Comparison of ENCODE assay signal across 9 cellular contexts in the genomic region with DNA sequence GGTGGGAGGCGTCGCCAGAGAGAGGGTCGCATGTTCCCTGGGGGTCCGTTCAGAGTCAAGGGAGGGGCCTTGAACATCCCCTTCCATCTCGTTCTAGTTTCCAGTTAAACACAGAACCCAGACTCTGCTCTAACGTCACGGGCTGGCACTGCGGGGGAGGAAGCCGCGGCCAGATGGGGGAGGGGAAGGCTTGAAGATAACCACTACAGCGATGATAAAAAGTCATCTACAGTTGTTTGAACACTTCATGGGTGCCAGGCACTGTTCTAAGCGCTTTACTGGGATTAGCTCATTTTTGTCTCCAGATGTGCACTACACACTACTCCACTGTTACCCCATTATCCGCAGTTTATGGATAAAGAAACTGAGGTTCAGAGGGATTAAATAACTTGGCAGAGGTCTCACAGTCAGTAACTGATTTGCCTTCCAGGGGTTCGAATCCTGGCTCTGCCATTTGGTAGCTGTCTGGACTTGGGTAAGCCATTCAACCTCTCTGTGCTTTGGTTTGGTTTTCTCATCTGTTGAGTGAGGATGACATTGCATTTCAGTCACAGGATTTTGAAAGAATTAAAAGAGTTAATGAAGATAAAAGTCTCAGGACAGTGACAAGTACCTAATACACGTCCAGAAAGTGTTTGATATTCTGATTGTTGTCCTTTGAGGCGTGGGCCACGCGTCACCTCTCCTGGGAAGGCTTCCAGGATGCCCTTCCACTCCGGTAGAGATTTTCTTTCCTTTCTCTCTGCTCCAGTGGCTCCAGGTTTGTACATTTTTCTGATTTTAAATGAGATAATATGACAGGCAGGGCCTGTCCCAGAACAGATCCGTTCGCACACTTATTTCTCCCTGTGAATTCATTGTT. TPM values are rescaled to one million over a fixed set of nuclear protein-coding genes. Genes with fewer than 3 reads are reported as not detected.
A peak's percentile ranks its signal among the peaks of the same experiment; 100 is the strongest.
DNase-seq lines count a peak whose midpoint lies in the region; ATAC-seq, FAIRE-seq and TF ChIP-seq lines count a peak whose summit lies in the region.
"Had no signal": no experiment of that assay in that cellular context is flagged by ENCODE, and none has a peak within 500 bp of the region (broad histone marks: within the 10 kb centered on the region; RNA-seq: fewer than 3 reads in every experiment).

No MANE protein-coding gene starts in this region.

- no peak overlapping the region; the same call in 1 of the 2 replicates for H2AFZ ChIP-seq in K562 (ENCODE audit: low read depth, low read length)

- H3K79me2 ChIP-seq in K562 (ENCODE audit: control insufficient read depth, insufficient read depth, low read length), result no peaks in the 10 kb centered on the region

- no peaks in the 10 kb centered on the region for H3K9me1 ChIP-seq in K562 (ENCODE audit: control insufficient read depth, insufficient read depth, low read length)

- no TSS peak for BruUV-seq in K562 (replicated peaks; lab: Mats Ljungman, UMichigan)

- peaks cover 13% of the 10 kb centered on the region for H3K4me1 Mint-ChIP-seq in T-helper 2 cell treated with Interferon-gamma antibody and Interleukin-4, amounts not matched to agents 5 μg/mL and 100 μg/mL, for 36 hours (ENCODE audit: low read depth)
- peaks cover 11 to 20% (median 17%) of the 10 kb centered on the region in 4 donors for H3K4me1 Mint-ChIP-seq in naive thymus-derived CD8-positive, alpha-beta T cell

- peak overlapping the region; percentile 70 for H3K4me2 ChIP-seq in K562 (ENCODE audit: insufficient read depth, low read length)

- FAIRE-seq in HTR-8/SVneo (lab: Jason Lieb, UNC) (no peak), K562 (lab: Jason Lieb, UNC) (peak; percentile 40)

- TF ChIP-seq POLR2A in K562 (conservative IDR thresholded peaks at IDR 0.05) (no peak), vagina (IDR thresholded peaks at IDR 0.05) (no peak)

- no peak for TF ChIP-seq RAD21 in K562 (CRISPR knock-in tag; conservative IDR thresholded peaks at IDR 0.05 in 1 of 2, IDR thresholded peaks at IDR 0.05 in 1 of 2)

- H3K27ac Mint-ChIP-seq in T-helper 2 cell treated with Interferon-gamma antibody and Interleukin-4, amounts not matched to agents 5 μg/mL and 100 μg/mL, for 36 hours, result peak overlapping the region; percentile 58
- peak overlapping the region in 9 of 10 donors; percentile 25 to 94 (median 90) for H3K27ac Mint-ChIP-seq in naive thymus-derived CD8-positive, alpha-beta T cell

- CTCF ChIA-PET in K562 (lab: Yijun Ruan, JAX; ENCODE audit: low intra/inter-chr PET ratio), result interaction anchor here (0.7 to 1.0 kb wide), 2 partner anchors 17 to 82 kb away, joined by 3 to 4 read pairs; no protein-coding TSS in a partner anchor

- H3K9me3 Mint-ChIP-seq in T-helper 2 cell treated with Interferon-gamma antibody and Interleukin-4, amounts not matched to agents 5 μg/mL and 100 μg/mL, for 36 hours, result no peaks in the 10 kb centered on the region
- no peaks in the 10 kb centered on the region for H3K9me3 Mint-ChIP-seq in naive thymus-derived CD8-positive, alpha-beta T cell

- H3K9ac ChIP-seq in K562 (ENCODE audit: insufficient read depth in 1 of 2, low read depth in 2 of 2, low read length in 2 of 2), result peak overlapping the region in 1 of 2 experiments; percentile 66; a peak in 1 of 4 replicates

- H3K27me3 Mint-ChIP-seq in T-helper 2 cell treated with Interferon-gamma antibody and Interleukin-4, amounts not matched to agents 5 μg/mL and 100 μg/mL, for 36 hours (ENCODE audit: low read depth), result no peaks in the 10 kb centered on the region
- H3K27me3 Mint-ChIP-seq in naive thymus-derived CD8-positive, alpha-beta T cell, result peaks cover 0 to 9% (median 0%) of the 10 kb centered on the region in 5 donors

- H3K36me3 Mint-ChIP-seq in T-helper 2 cell treated with Interferon-gamma antibody and Interleukin-4, amounts not matched to agents 5 μg/mL and 100 μg/mL, for 36 hours (ENCODE audit: low read depth), result no peaks in the 10 kb centered on the region
- no peaks in the 10 kb centered on the region for H3K36me3 Mint-ChIP-seq in naive thymus-derived CD8-positive, alpha-beta T cell

- no peak for TF ChIP-seq EP300 in K562 (IDR thresholded peaks at IDR 0.05; ENCODE audit: low read length)

- H3K27ac ChIP-seq in K562 (ENCODE audit: extremely low read depth, low read depth, low read length), result no peak overlapping the region
- H3K27ac ChIP-seq in vagina, result peak overlapping the region; percentile 3

- peak; percentile 26; the same call in 2 of the 3 replicates for ATAC-seq in K562
- ATAC-seq in naive thymus-derived CD8-positive, alpha-beta T cell, result peak; percentile 68 to 81

- POLR2A ChIA-PET in K562 (lab: Yijun Ruan, JAX), result interaction anchor here (1.4 kb wide), 1 partner anchor 25 kb away, joined by 3 read pairs; no protein-coding TSS in a partner anchor
- POLR2A ChIA-PET in naive thymus-derived CD8-positive, alpha-beta T cell (lab: Charles Lee), result no interaction called here

- H3K27me3 ChIP-seq in K562 (ENCODE audit: control insufficient read depth in 2 of 2, insufficient read depth in 2 of 2, low read length in 2 of 2) (no peaks in the 10 kb centered on the region), vagina (no peaks in the 10 kb centered on the region)

- intact Hi-C loops in K562 (cut with micrococcal nuclease), result no loop called here
- intact Hi-C loops in vagina (cut with DNase I), result no loop called here

- H3K4me3 ChIP-seq in K562, result peak overlapping the region; percentile 17
- H3K4me3 ChIP-seq in vagina, result no peak overlapping the region
- H3K4me3 ChIP-seq: lung had no signal

- peak overlapping the region; percentile 84 for H3K4me3 Mint-ChIP-seq in T-helper 2 cell treated with Interferon-gamma antibody and Interleukin-4, amounts not matched to agents 5 μg/mL and 100 μg/mL, for 36 hours
- H3K4me3 Mint-ChIP-seq in naive thymus-derived CD8-positive, alpha-beta T cell, result peak overlapping the region; percentile 70 to 89 (median 81)

- 2% methylated on average over 19 of the region's 21 CpGs for WGBS in K562 (ENCODE audit: insufficient coverage, low coverage, missing lambda C conversion rate)

- peaks cover 10% of the 10 kb centered on the region for H4K20me1 ChIP-seq in K562 (replicated peaks; ENCODE audit: control insufficient read depth, insufficient read depth, low read length)

- H3K9me3 ChIP-seq in K562 (replicated peaks; ENCODE audit: control insufficient read depth, insufficient read depth, low read depth, low read length) (no peaks in the 10 kb centered on the region), vagina (no peaks in the 10 kb centered on the region)

- DNase-seq in HTR-8/SVneo (ENCODE audit: insufficient read length, low spot score) (peak; percentile 30), K562 (ENCODE audit: extremely low read depth in 1 of 4, low spot score in 3 of 4) (peak in 3 of 4 experiments; percentile 51 to 61 (median 60)), vagina (ENCODE audit: extremely low spot score in 2 of 2) (no peak), cortex of kidney (lab: John Stamatoyannopoulos, UW) (no peak), GM13976 (ENCODE audit: low spot score) (no peak), NOMO-1 treated with dmso at 0.1 percent for 144 hours (lab: John Stamatoyannopoulos, UW; ENCODE audit: unreplicated experiment) (no peak)
- DNase-seq in T-helper 2 cell treated with Interferon-gamma antibody and Interleukin-4, amounts not matched to agents 5 μg/mL and 100 μg/mL, for 36 hours (ENCODE audit: low spot score), result peak; percentile 68
- DNase-seq in naive thymus-derived CD8-positive, alpha-beta T cell, result peak; percentile 24 to 80 (median 60)

- no peak for TF ChIP-seq CTCF in K562 (IDR thresholded peaks at IDR 0.05 in 2 of 3, conservative IDR thresholded peaks at IDR 0.05 in 1 of 3; ENCODE audit: insufficient read depth in 2 of 3, low read depth in 1 of 3, low read length in 3 of 3)
- TF ChIP-seq CTCF in vagina (IDR thresholded peaks at IDR 0.05), result no peak
- TF ChIP-seq CTCF in GM13976 (IDR thresholded peaks at IDR 0.05; ENCODE audit: borderline replicate concordance, control extremely low read depth, extremely low read depth, insufficient read depth, missing control alignments), result no peak

- in situ Hi-C loops in K562 (cut with MboI), result no loop called here
- in situ Hi-C loops in GM13976 (cut with MboI; ENCODE audit: low sequenced_read_pairs, unreplicated experiment), result no loop called here

- H3K4me1 ChIP-seq in K562 (replicated peaks in 1 of 2; ENCODE audit: control insufficient read depth in 2 of 2, insufficient read depth in 2 of 2, low read length in 2 of 2) (peaks cover 8 to 22% of the 10 kb centered on the region in 2 experiments), vagina (peaks cover 9% of the 10 kb centered on the region)

- H3K36me3 ChIP-seq in K562 (ENCODE audit: control insufficient read depth, insufficient read depth, low read length) (no peaks in the 10 kb centered on the region), vagina (no peaks in the 10 kb centered on the region)

RNA-seq across cellular contexts. Expression of a gene that starts 0.8 kb away (rescaled TPM):
- total RNA-seq in K562 (2011; cell fraction: chromatin; rRNA removed; ENCODE audit: low replicate concordance), result 0.30 TPM in 1 of 2 replicates, not detected in the other
- total RNA-seq in K562 (2011; cell fraction: nucleolus; rRNA removed), result 0.17 TPM in 1 of 2 replicates, not detected in the other
- total RNA-seq in K562 (2011; cell fraction: nucleoplasm; rRNA removed), result not detected in 2 replicates
- total RNA-seq in K562 (2014; rRNA removed), result 0.08 and 0.14 TPM in 2 replicates
- total RNA-seq in K562 (2014; rRNA removed; fragmentation: Illumina TruSeq; extraction: Trizol), result not detected in 2 replicates
- total RNA-seq in K562 (2015; rRNA removed; fragmentation: Illumina TruSeq; extraction: Trizol), result not detected in 2 replicates
- total RNA-seq in K562 (2021), result 0.16 TPM in 1 of 2 replicates, not detected in the other
- polyA plus RNA-seq in K562 (2011; rRNA removed), result 0.06 TPM in 1 of 2 replicates, not detected in the other
- 0.03 TPM in 1 of 2 replicates, not detected in the other for polyA plus RNA-seq in K562 (2011; cell fraction: cytosol; rRNA removed)
- 0.07 and 0.18 TPM in 2 replicates for polyA plus RNA-seq in K562 (2011; cell fraction: nucleus; rRNA removed)
- 0.04 TPM in 1 of 2 replicates, not detected in the other for polyA plus RNA-seq in K562 (2012)
- polyA plus RNA-seq in K562 (2014; fragmentation: Illumina TruSeq; extraction: Trizol), result not detected in 2 replicates
- polyA plus RNA-seq in K562 (2014; fragmentation: Nextera tagmentation; extraction: Ambion mirVana), result not detected
- polyA plus RNA-seq in K562 (2014; rRNA removed), result not detected in 2 replicates
- polyA minus RNA-seq in K562 (2011; rRNA and poly(A)+ RNA removed), result not detected in 2 replicates
- polyA minus RNA-seq in K562 (2011; cell fraction: cytosol; rRNA and poly(A)+ RNA removed), result not detected in 2 replicates
- not detected in 2 replicates for polyA minus RNA-seq in K562 (2011; cell fraction: nucleus; rRNA and poly(A)+ RNA removed)
- total RNA-seq in naive thymus-derived CD8-positive, alpha-beta T cell, result under 1 TPM; 0.44 to 0.47 TPM
- under 1 TPM; 0.13 to 0.76 (median 0.23) TPM for polyA plus RNA-seq in naive thymus-derived CD8-positive, alpha-beta T cell
- total RNA-seq in vagina, result 11.0 TPM

RNA-seq across cellular contexts. Expression of a gene that starts 13.2 kb away (rescaled TPM):
- not detected in 2 replicates for total RNA-seq in K562 (2011; cell fraction: chromatin; rRNA removed; ENCODE audit: low replicate concordance)
- total RNA-seq in K562 (2011; cell fraction: nucleolus; rRNA removed), result not detected in 2 replicates
- total RNA-seq in K562 (2011; cell fraction: nucleoplasm; rRNA removed), result not detected in 2 replicates
- not detected in 2 replicates for total RNA-seq in K562 (2014; rRNA removed)
- not detected in 2 replicates for total RNA-seq in K562 (2014; rRNA removed; fragmentation: Illumina TruSeq; extraction: Trizol)
- total RNA-seq in K562 (2015; rRNA removed; fragmentation: Illumina TruSeq; extraction: Trizol), result not detected in 2 replicates
- total RNA-seq in K562 (2021), result not detected in 2 replicates
- polyA plus RNA-seq in K562 (2011; rRNA removed), result not detected in 2 replicates
- polyA plus RNA-seq in K562 (2011; cell fraction: cytosol; rRNA removed), result not detected in 2 replicates
- not detected in 2 replicates for polyA plus RNA-seq in K562 (2011; cell fraction: nucleus; rRNA removed)
- 0.14 and 0.17 TPM in 2 replicates for polyA plus RNA-seq in K562 (2012)
- polyA plus RNA-seq in K562 (2014; fragmentation: Illumina TruSeq; extraction: Trizol), result not detected in 2 replicates
- not detected for polyA plus RNA-seq in K562 (2014; fragmentation: Nextera tagmentation; extraction: Ambion mirVana)
- polyA plus RNA-seq in K562 (2014; rRNA removed), result not detected in 2 replicates
- not detected in 2 replicates for polyA minus RNA-seq in K562 (2011; rRNA and poly(A)+ RNA removed)
- not detected in 2 replicates for polyA minus RNA-seq in K562 (2011; cell fraction: cytosol; rRNA and poly(A)+ RNA removed)
- not detected in 2 replicates for polyA minus RNA-seq in K562 (2011; cell fraction: nucleus; rRNA and poly(A)+ RNA removed)
- total RNA-seq in naive thymus-derived CD8-positive, alpha-beta T cell, result under 1 TPM in 1 of 2 experiments, not detected in 1; 0.39 TPM
- polyA plus RNA-seq in naive thymus-derived CD8-positive, alpha-beta T cell, result not detected
- total RNA-seq in vagina, result not detected

RNA-seq across cellular contexts. Expression of a gene that starts 48.9 kb away (rescaled TPM):
- 60.9 and 181 TPM in 2 replicates for total RNA-seq in K562 (2011; cell fraction: chromatin; rRNA removed; ENCODE audit: low replicate concordance)
- 87.0 and 87.2 TPM in 2 replicates for total RNA-seq in K562 (2011; cell fraction: nucleolus; rRNA removed)
- total RNA-seq in K562 (2011; cell fraction: nucleoplasm; rRNA removed), result 56.8 and 61.4 TPM in 2 replicates
- total RNA-seq in K562 (2014; rRNA removed) (100 and 135 TPM in 2 replicates), K562 (2014; rRNA removed; fragmentation: Illumina TruSeq; extraction: Trizol) (23.9 and 25.8 TPM in 2 replicates), K562 (2015; rRNA removed; fragmentation: Illumina TruSeq; extraction: Trizol) (48.5 and 51.4 TPM in 2 replicates), K562 (2021) (128 and 132 TPM in 2 replicates), vagina (52.5 TPM)
- polyA plus RNA-seq in K562 (2011; rRNA removed) (56.6 and 80.5 TPM in 2 replicates), K562 (2014; fragmentation: Illumina TruSeq; extraction: Trizol) (44.4 and 77.7 TPM in 2 replicates), K562 (2014; fragmentation: Nextera tagmentation; extraction: Ambion mirVana) (1 to 10 TPM; 1.4 to 3.1 TPM), K562 (2014; rRNA removed) (74.4 and 107 TPM in 2 replicates)
- polyA plus RNA-seq in K562 (2011; cell fraction: cytosol; rRNA removed), result 71.0 and 78.8 TPM in 2 replicates
- 76.8 and 95.6 TPM in 2 replicates for polyA plus RNA-seq in K562 (2011; cell fraction: nucleus; rRNA removed)
- polyA plus RNA-seq in K562 (2012), result 48.8 and 67.9 TPM in 2 replicates
- polyA minus RNA-seq in K562 (2011; rRNA and poly(A)+ RNA removed), result 47.0 and 50.2 TPM in 2 replicates
- 52.1 and 64.3 TPM in 2 replicates for polyA minus RNA-seq in K562 (2011; cell fraction: cytosol; rRNA and poly(A)+ RNA removed)
- 31.1 and 49.1 TPM in 2 replicates for polyA minus RNA-seq in K562 (2011; cell fraction: nucleus; rRNA and poly(A)+ RNA removed)
- 10 to 100 TPM; 76.1 to 81.8 TPM for total RNA-seq in naive thymus-derived CD8-positive, alpha-beta T cell
- 10 to 100 TPM; 17.9 to 38.2 (median 24.3) TPM for polyA plus RNA-seq in naive thymus-derived CD8-positive, alpha-beta T cell

RNA-seq across cellular contexts. Expression of a gene that starts 49.2 kb away (rescaled TPM):
- 9.9 and 32.6 TPM in 2 replicates for total RNA-seq in K562 (2011; cell fraction: chromatin; rRNA removed; ENCODE audit: low replicate concordance)
- total RNA-seq in K562 (2011; cell fraction: nucleolus; rRNA removed), result 18.9 and 25.0 TPM in 2 replicates
- 17.7 and 18.0 TPM in 2 replicates for total RNA-seq in K562 (2011; cell fraction: nucleoplasm; rRNA removed)
- total RNA-seq in K562 (2014; rRNA removed) (40.4 and 52.0 TPM in 2 replicates), K562 (2014; rRNA removed; fragmentation: Illumina TruSeq; extraction: Trizol) (12.7 and 15.6 TPM in 2 replicates), K562 (2015; rRNA removed; fragmentation: Illumina TruSeq; extraction: Trizol) (34.3 and 36.7 TPM in 2 replicates), K562 (2021) (34.9 and 38.9 TPM in 2 replicates), vagina (14.5 TPM)
- polyA plus RNA-seq in K562 (2011; rRNA removed) (17.6 and 17.9 TPM in 2 replicates), K562 (2014; fragmentation: Illumina TruSeq; extraction: Trizol) (18.0 and 27.7 TPM in 2 replicates), K562 (2014; fragmentation: Nextera tagmentation; extraction: Ambion mirVana) (1 to 10 TPM; 2.8 to 3.5 TPM), K562 (2014; rRNA removed) (26.4 and 35.0 TPM in 2 replicates)
- polyA plus RNA-seq in K562 (2011; cell fraction: cytosol; rRNA removed), result 23.1 and 48.6 TPM in 2 replicates
- polyA plus RNA-seq in K562 (2011; cell fraction: nucleus; rRNA removed), result 10.9 and 15.7 TPM in 2 replicates
- 23.0 and 27.5 TPM in 2 replicates for polyA plus RNA-seq in K562 (2012)
- 10.0 and 13.0 TPM in 2 replicates for polyA minus RNA-seq in K562 (2011; rRNA and poly(A)+ RNA removed)
- 12.1 and 15.7 TPM in 2 replicates for polyA minus RNA-seq in K562 (2011; cell fraction: cytosol; rRNA and poly(A)+ RNA removed)
- 11.0 and 11.4 TPM in 2 replicates for polyA minus RNA-seq in K562 (2011; cell fraction: nucleus; rRNA and poly(A)+ RNA removed)
- 10 to 100 TPM; 12.8 to 17.1 TPM for total RNA-seq in naive thymus-derived CD8-positive, alpha-beta T cell
- 10 to 100 TPM; 22.9 to 26.2 (median 24.6) TPM for polyA plus RNA-seq in naive thymus-derived CD8-positive, alpha-beta T cell

Comparison
In these comparisons a context has a peak if more than half of its experiments do, and no peak if none do; other contexts are left out.
1. DNase-seq: peak in HTR-8/SVneo (single experiment), T-helper 2 cell treated with Interferon-gamma antibody and Interleukin-4, amounts not matched to agents 5 μg/mL and 100 μg/mL, for 36 hours (single experiment), K562 (3 of 4) and naive thymus-derived CD8-positive, alpha-beta T cell (10 of 10); none in vagina (0 of 2), cortex of kidney (single experiment), GM13976 (single experiment) and NOMO-1 treated with dmso at 0.1 percent for 144 hours (single experiment).